Comparison of ENCODE assay signal across 8 cellular contexts in the genomic region with DNA sequence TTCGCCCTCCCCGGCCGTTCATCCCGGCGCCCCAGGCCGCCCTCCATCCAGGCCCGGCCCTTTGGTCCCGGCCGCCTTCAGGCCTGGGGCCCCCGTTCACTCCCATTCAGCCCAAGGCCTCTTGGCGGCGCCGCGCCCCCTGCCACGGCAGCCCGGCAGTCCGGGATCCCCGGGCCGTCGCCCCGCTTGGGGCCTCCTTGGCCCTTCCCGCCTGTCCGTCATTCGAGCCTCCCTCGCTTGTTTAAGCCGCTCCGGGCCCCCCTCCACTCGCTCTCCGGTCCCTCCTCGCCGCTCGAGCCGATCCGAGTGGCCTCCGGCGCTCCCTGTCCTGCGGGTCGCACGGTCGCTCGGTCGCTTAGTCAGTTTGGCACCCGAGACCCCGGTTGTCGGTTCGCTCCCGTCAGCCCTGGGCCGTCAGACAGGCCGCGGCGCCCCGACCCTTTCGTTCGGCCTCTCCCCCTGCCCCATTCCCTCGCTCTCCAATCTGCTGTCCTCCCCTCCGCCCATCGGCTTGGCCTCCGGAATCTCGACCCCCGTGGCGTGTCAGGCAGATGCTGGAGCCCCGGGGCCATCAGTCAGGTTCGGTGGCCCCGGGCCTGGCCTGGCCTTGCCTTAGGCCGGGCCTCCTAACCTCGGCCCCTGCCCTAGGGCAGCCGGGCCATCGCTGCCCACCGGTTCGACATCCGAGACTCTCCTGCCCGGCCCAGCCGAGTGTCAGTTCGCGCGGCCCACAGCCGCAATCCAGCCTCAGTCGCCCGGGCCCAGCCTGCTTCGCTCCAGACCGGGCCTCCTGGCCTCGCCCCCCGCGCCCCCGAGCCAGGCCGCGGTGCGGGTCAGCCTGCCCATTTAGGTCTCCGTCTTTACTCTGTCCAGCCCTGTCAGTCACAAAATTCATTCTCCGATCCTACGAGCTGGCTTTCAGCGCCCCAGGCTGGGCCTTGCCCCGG. TPM values are rescaled to one million over a fixed set of nuclear protein-coding genes. Genes with fewer than 3 reads are reported as not detected.
DNase-seq lines count a peak whose midpoint lies in the region; ATAC-seq and TF ChIP-seq lines count a peak whose summit lies in the region.

No MANE protein-coding gene starts in this region.

- H3K27me3 ChIP-seq in breast epithelium, result no peaks in the 10 kb centered on the region
- H3K27me3 ChIP-seq in smooth muscle cell (ENCODE audit: low read depth), result no peaks in the 10 kb centered on the region

- H2AFZ ChIP-seq in smooth muscle cell (ENCODE audit: low read depth), result peak overlapping the region; percentile 44

- H3K9me3 ChIP-seq in breast epithelium (no peaks in the 10 kb centered on the region), smooth muscle cell (replicated peaks; ENCODE audit: low read depth) (no peaks in the 10 kb centered on the region)

- TF ChIP-seq POLR2A in breast epithelium (IDR thresholded peaks at IDR 0.05), result no peak

- peaks cover 73% of the 10 kb centered on the region for H4K20me1 ChIP-seq in smooth muscle cell (ENCODE audit: low read depth)

- ATAC-seq in GM19397 (IDR thresholded peaks at IDR 0.05; ENCODE audit: unreplicated experiment) (peak; percentile 34), HG02938 (IDR thresholded peaks at IDR 0.05; ENCODE audit: unreplicated experiment) (no peak)

- peak overlapping the region; percentile 95 to 99 (median 98) for H3K27ac Mint-ChIP-seq in immature natural killer cell

- no peak for TF ChIP-seq CTCF in VCaP (conservative IDR thresholded peaks at IDR 0.05)
- TF ChIP-seq CTCF in breast epithelium (IDR thresholded peaks at IDR 0.05), result no peak
- no peak for TF ChIP-seq CTCF in smooth muscle cell (IDR thresholded peaks at IDR 0.05; ENCODE audit: borderline replicate concordance, insufficient read depth, poor library complexity, severe bottlenecking)

- peaks cover 0 to 6% (median 3%) of the 10 kb centered on the region in 3 donors for H3K27me3 Mint-ChIP-seq in immature natural killer cell (ENCODE audit: low read depth in 3 of 3)

- DNase-seq in COLO668 (lab: John Stamatoyannopoulos, UW; ENCODE audit: unreplicated experiment) (peak; percentile 84), HuH-7 (ENCODE audit: low spot score) (peak; percentile 72), breast epithelium (ENCODE audit: low spot score in 2 of 2) (peak; percentile 39 to 59), immature natural killer cell (peak; percentile 47 to 57 (median 57)), smooth muscle cell (lab: John Stamatoyannopoulos, UW; ENCODE audit: unreplicated experiment) (peak; percentile 44)

- H3K9ac ChIP-seq in smooth muscle cell (ENCODE audit: low read depth), result peak overlapping the region; percentile 99

- peaks cover 0 to under 1% (median under 1%) of the 10 kb centered on the region in 3 donors for H3K36me3 Mint-ChIP-seq in immature natural killer cell

- peaks cover 9% of the 10 kb centered on the region for H3F3A ChIP-seq in smooth muscle cell (ENCODE audit: low read depth)

- H3K4me1 ChIP-seq in breast epithelium (peaks cover 8 to 18% of the 10 kb centered on the region in 2 donors), smooth muscle cell (ENCODE audit: low read depth) (peaks cover 23% of the 10 kb centered on the region)

- peaks cover 93% of the 10 kb centered on the region for H3K79me2 ChIP-seq in smooth muscle cell (ENCODE audit: low read depth)

- no peaks in the 10 kb centered on the region for H3K9me3 Mint-ChIP-seq in immature natural killer cell

- H3K4me3 Mint-ChIP-seq in immature natural killer cell, result peak overlapping the region; percentile 96 to 98 (median 97)

- WGBS in smooth muscle cell (ENCODE audit: low lambda C conversion rate), result 1% methylated on average over 70 of the region's 93 CpGs

- H3K4me2 ChIP-seq in smooth muscle cell, result peak overlapping the region; percentile 96

- H3K36me3 ChIP-seq in breast epithelium, result no peaks in the 10 kb centered on the region
- H3K36me3 ChIP-seq in smooth muscle cell (ENCODE audit: low read depth), result no peaks in the 10 kb centered on the region

- peak overlapping the region; percentile 68 to 97 (median 86) for H3K4me3 ChIP-seq in breast epithelium
- peak overlapping the region; percentile 79 for H3K4me3 ChIP-seq in smooth muscle cell

- peaks cover 37 to 52% of the 10 kb centered on the region in 2 donors for H3K4me1 Mint-ChIP-seq in immature natural killer cell

- intact Hi-C loops in breast epithelium (cut with DNase I; ENCODE audit: low total_unique reads), result no loop called here

- peak overlapping the region; percentile 98 for H3K27ac ChIP-seq in VCaP
- peak overlapping the region; percentile 96 to 98 for H3K27ac ChIP-seq in breast epithelium
- H3K27ac ChIP-seq in smooth muscle cell (ENCODE audit: low read depth), result peak overlapping the region; percentile 89

RNA-seq across cellular contexts. Expression of gene LRRC41, which starts 1.1 kb away (rescaled TPM):
- total RNA-seq in breast epithelium (10 to 100 TPM; 60.0 to 85.5 (median 69.2) TPM), smooth muscle cell (91.5 and 105 TPM in 2 replicates)
- polyA plus RNA-seq in immature natural killer cell (10 to 100 TPM; 44.2 to 71.6 (median 65.4) TPM), smooth muscle cell (118 and 121 TPM in 2 replicates)

RNA-seq across cellular contexts. Expression of gene UQCRH, which starts 1.1 kb away (rescaled TPM):
- total RNA-seq in breast epithelium (100 to 1,000 TPM; 300 to 334 (median 301) TPM), smooth muscle cell (555 and 652 TPM in 2 replicates)
- polyA plus RNA-seq in immature natural killer cell (100 to 1,000 TPM; 222 to 278 (median 252) TPM), smooth muscle cell (284 and 333 TPM in 2 replicates)

RNA-seq across cellular contexts. Expression of gene NSUN4, which starts 38.2 kb away (rescaled TPM):
- total RNA-seq in breast epithelium (10 to 100 TPM; 17.1 to 26.8 (median 22.9) TPM), smooth muscle cell (12.5 and 14.1 TPM in 2 replicates)
- polyA plus RNA-seq in immature natural killer cell (10 to 100 TPM in 1 of 3 donors, 1 to 10 TPM in 2; 3.4 to 16.3 (median 7.4) TPM), smooth muscle cell (10.6 and 10.8 TPM in 2 replicates)

RNA-seq across cellular contexts. Expression of gene RAD54L, which starts 54.8 kb away (rescaled TPM):
- 1 to 10 TPM in 2 of 3 donors, not detected in 1; 1.8 to 4.9 TPM for total RNA-seq in breast epithelium
- under 1 TPM in 2 of 3 donors, not detected in 1; 0.51 to 0.90 TPM for polyA plus RNA-seq in immature natural killer cell
- 1.7 and 4.9 TPM in 2 replicates for total RNA-seq in smooth muscle cell
- 5.6 and 7.1 TPM in 2 replicates for polyA plus RNA-seq in smooth muscle cell
